Comparison of ENCODE assay signal across 9 cellular contexts in genomic region chr6:124870611-124871201, GRCh38.
DNase-seq lines count a peak whose midpoint lies in the region; ATAC-seq and TF ChIP-seq lines count a peak whose summit lies in the region.
"Had no signal": no experiment of that assay in that cellular context is flagged by ENCODE, and none has a peak within 500 bp of the region (broad histone marks: within the 10 kb centered on the region; RNA-seq: fewer than 3 reads in every experiment).

No MANE protein-coding gene starts in this region.

- ATAC-seq in GM21576 (IDR thresholded peaks at IDR 0.05; ENCODE audit: unreplicated experiment): no peak
- ATAC-seq in GM21737 (IDR thresholded peaks at IDR 0.05; ENCODE audit: unreplicated experiment): no peak

- peaks cover 4% of the 10 kb centered on the region for H3K27me3 Mint-ChIP-seq in nephron progenitor cell (ENCODE audit: low read depth, poor library complexity)
- H3K27me3 Mint-ChIP-seq: stimulated activated naive CD8-positive, alpha-beta T cell treated with anti-CD3 and anti-CD28 coated beads, Interleukin-15, Interleukin-2, amounts not matched to agents 100 ng/mL and 50 ng/mL, for 24 hours had no signal

- peak; percentile 71 for TF ChIP-seq CTCF in cardiac fibroblast (IDR thresholded peaks at IDR 0.05; ENCODE audit: low read depth, low read length)
- peak; percentile 71 for TF ChIP-seq CTCF in nephron progenitor cell (IDR thresholded peaks at IDR 0.05)

- no peak overlapping the region for H3K27ac Mint-ChIP-seq in nephron progenitor cell
- H3K27ac Mint-ChIP-seq: stimulated activated naive CD8-positive, alpha-beta T cell treated with anti-CD3 and anti-CD28 coated beads, Interleukin-15, Interleukin-2, amounts not matched to agents 100 ng/mL and 50 ng/mL, for 24 hours had no signal

- peaks cover 11% of the 10 kb centered on the region for H3K4me1 Mint-ChIP-seq in nephron progenitor cell

- H3K9me3 Mint-ChIP-seq in nephron progenitor cell: no peaks in the 10 kb centered on the region
- H3K9me3 Mint-ChIP-seq: stimulated activated naive CD8-positive, alpha-beta T cell treated with anti-CD3 and anti-CD28 coated beads, Interleukin-15, Interleukin-2, amounts not matched to agents 100 ng/mL and 50 ng/mL, for 24 hours had no signal

- no peak overlapping the region for H3K4me3 Mint-ChIP-seq in nephron progenitor cell
- H3K4me3 Mint-ChIP-seq: stimulated activated naive CD8-positive, alpha-beta T cell treated with anti-CD3 and anti-CD28 coated beads, Interleukin-15, Interleukin-2, amounts not matched to agents 100 ng/mL and 50 ng/mL, for 24 hours had no signal

- peak; percentile 46 for DNase-seq in DMS114 treated with DMSO at 0.1 percent for 48 hours (lab: John Stamatoyannopoulos, UW; ENCODE audit: unreplicated experiment)
- peak in 2 of 3 experiments; percentile 10 to 58 for DNase-seq in NCI-H1417 (lab: John Stamatoyannopoulos, UW)
- peak; percentile 69 to 73 for DNase-seq in cardiac fibroblast (ENCODE audit: low read depth in 2 of 2)
- no peak for DNase-seq in nephron progenitor cell
- DNase-seq in GDM1 (lab: John Stamatoyannopoulos, UW): no peak
- DNase-seq in NCI-H187 (lab: John Stamatoyannopoulos, UW): no peak

- H3K4me3 ChIP-seq in cardiac fibroblast (replicated peaks in 1 of 2; ENCODE audit: low read depth in 2 of 2, low read length in 2 of 2): no peak overlapping the region

- H3K36me3 Mint-ChIP-seq in nephron progenitor cell (ENCODE audit: low read depth): no peaks in the 10 kb centered on the region

Comparison
In these comparisons a context has a peak if more than half of its experiments do, and no peak if none do; other contexts are left out.
1. DNase-seq: peak in DMS114 treated with DMSO at 0.1 percent for 48 hours (single experiment), NCI-H1417 (2 of 3) and cardiac fibroblast (2 of 2); none in nephron progenitor cell (single experiment), GDM1 (single experiment) and NCI-H187 (0 of 2).